Comparison of ENCODE assay signal across 8 cellular contexts in the genomic region with DNA sequence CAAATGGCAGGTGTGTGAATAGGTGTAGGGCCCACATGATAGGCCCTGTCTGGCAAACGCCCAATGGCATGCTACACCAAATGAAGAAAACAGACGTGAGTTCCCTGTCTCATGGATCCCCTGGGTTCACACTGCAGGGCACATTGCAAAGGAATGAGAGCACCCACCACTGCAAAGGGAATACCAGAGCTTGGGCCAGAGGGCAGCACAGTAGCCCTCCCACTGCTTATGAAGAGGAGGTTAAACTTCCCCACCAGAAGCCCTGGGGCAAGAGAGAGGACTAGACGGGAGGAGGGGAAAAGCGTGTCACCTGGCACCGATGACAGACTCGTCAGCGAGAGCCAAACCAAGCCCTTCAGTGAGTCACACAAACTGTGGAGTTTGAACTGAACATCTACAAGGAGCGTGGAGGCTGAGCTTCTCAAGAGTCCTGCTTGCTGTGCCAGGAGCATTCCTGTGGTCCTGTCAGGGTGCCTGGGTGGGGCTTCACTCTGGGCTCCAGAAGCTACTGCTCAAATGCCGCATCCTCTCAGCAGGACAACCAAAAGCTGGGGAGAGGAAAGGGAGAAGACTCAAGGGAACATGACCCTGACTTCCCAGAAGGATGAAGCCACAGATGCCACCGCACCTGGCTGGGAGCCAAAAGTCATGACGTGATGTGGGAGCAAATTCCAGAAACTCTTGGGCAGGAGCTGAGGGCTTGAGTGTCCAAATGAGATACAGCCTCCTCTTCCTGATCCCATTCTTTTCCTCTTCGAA.
DNase-seq lines count a peak whose midpoint lies in the region; ATAC-seq and TF ChIP-seq lines count a peak whose summit lies in the region.

No MANE protein-coding gene starts in this region.

- H3K9me3 ChIP-seq in upper lobe of right lung, result no peaks in the 10 kb centered on the region

- no peak for DNase-seq in activated T-cell treated with anti-CD3 and anti-CD28 coated beads, Interleukin-2, amount 50 U/mL, for 4 hours
- DNase-seq in activated T-cell treated with anti-CD3 and anti-CD28 coated beads, Interleukin-2, amount 50 U/mL, for 1 hour, result no peak
- DNase-seq in NCI-H82 treated with DMSO at 0.1 percent for 48 hours (lab: John Stamatoyannopoulos, UW; ENCODE audit: unreplicated experiment) (peak; percentile 45), mesenteric fat pad (ENCODE audit: low spot score) (peak; percentile 92), upper lobe of right lung (peak; percentile 87), GF-D8 (lab: John Stamatoyannopoulos, UW) (no peak)

- H3K4me3 ChIP-seq in upper lobe of right lung, result no peak overlapping the region

- H3K9me3 Mint-ChIP-seq in activated T-cell treated with anti-CD3 and anti-CD28 coated beads, Interleukin-2, amount 50 U/mL, for 4 hours, result no peaks in the 10 kb centered on the region
- no peaks in the 10 kb centered on the region for H3K9me3 Mint-ChIP-seq in dendritic cell treated with granulocyte-macrophage colony-stimulating factor and Interleukin-4, amounts not matched to agents 40 ng/mL and 50 ng/mL, for 4 days

- ATAC-seq in activated T-cell treated with anti-CD3 and anti-CD28 coated beads, Interleukin-2, amount 50 U/mL, for 4 hours, result peak; percentile 49 to 72
- peak; percentile 94 for ATAC-seq in upper lobe of right lung
- no peak for ATAC-seq in HG02642 (IDR thresholded peaks at IDR 0.05; ENCODE audit: poor library complexity, unreplicated experiment)

- intact Hi-C loops in dendritic cell treated with granulocyte-macrophage colony-stimulating factor and Interleukin-4, amounts not matched to agents 40 ng/mL and 50 ng/mL, for 4 days (cut with micrococcal nuclease), result no loop called here
- intact Hi-C loops in upper lobe of right lung (cut with DNase I), result loop anchor here (10.0 kb wide), 1 partner anchor 73 kb away; no protein-coding TSS in a partner anchor

- TF ChIP-seq CTCF in upper lobe of right lung (IDR thresholded peaks at IDR 0.05), result no peak

- H3K27me3 Mint-ChIP-seq in activated T-cell treated with anti-CD3 and anti-CD28 coated beads, Interleukin-2, amount 50 U/mL, for 4 hours (ENCODE audit: low read depth), result no peaks in the 10 kb centered on the region
- no peaks in the 10 kb centered on the region for H3K27me3 Mint-ChIP-seq in dendritic cell treated with granulocyte-macrophage colony-stimulating factor and Interleukin-4, amounts not matched to agents 40 ng/mL and 50 ng/mL, for 4 days

- H3K27ac Mint-ChIP-seq in dendritic cell treated with granulocyte-macrophage colony-stimulating factor and Interleukin-4, amounts not matched to agents 40 ng/mL and 50 ng/mL, for 4 days, result peak overlapping the region; percentile 42

- peaks cover 17% of the 10 kb centered on the region for H3K4me1 Mint-ChIP-seq in activated T-cell treated with anti-CD3 and anti-CD28 coated beads, Interleukin-2, amount 50 U/mL, for 4 hours (ENCODE audit: low read depth)
- H3K4me1 Mint-ChIP-seq in dendritic cell treated with granulocyte-macrophage colony-stimulating factor and Interleukin-4, amounts not matched to agents 40 ng/mL and 50 ng/mL, for 4 days (ENCODE audit: low read depth), result peaks cover 57% of the 10 kb centered on the region

- H3K27ac ChIP-seq in upper lobe of right lung, result peak overlapping the region; percentile 70

- no peaks in the 10 kb centered on the region for H3K36me3 Mint-ChIP-seq in activated T-cell treated with anti-CD3 and anti-CD28 coated beads, Interleukin-2, amount 50 U/mL, for 4 hours (ENCODE audit: insufficient read depth)
- H3K36me3 Mint-ChIP-seq in dendritic cell treated with granulocyte-macrophage colony-stimulating factor and Interleukin-4, amounts not matched to agents 40 ng/mL and 50 ng/mL, for 4 days (ENCODE audit: low read depth), result no peaks in the 10 kb centered on the region

- no peaks in the 10 kb centered on the region for H3K36me3 ChIP-seq in upper lobe of right lung

- peaks cover 36% of the 10 kb centered on the region for H3K4me1 ChIP-seq in upper lobe of right lung

- no peaks in the 10 kb centered on the region for H3K27me3 ChIP-seq in upper lobe of right lung

- no peak overlapping the region for H3K4me3 Mint-ChIP-seq in activated T-cell treated with anti-CD3 and anti-CD28 coated beads, Interleukin-2, amount 50 U/mL, for 4 hours
- H3K4me3 Mint-ChIP-seq in dendritic cell treated with granulocyte-macrophage colony-stimulating factor and Interleukin-4, amounts not matched to agents 40 ng/mL and 50 ng/mL, for 4 days, result no peak overlapping the region

Comparison
In these comparisons a context has a peak if more than half of its experiments do, and no peak if none do; other contexts are left out.
1. DNase-seq: peak in NCI-H82 treated with DMSO at 0.1 percent for 48 hours (single experiment), mesenteric fat pad (single experiment) and upper lobe of right lung (single experiment); none in activated T-cell treated with anti-CD3 and anti-CD28 coated beads, Interleukin-2, amount 50 U/mL, for 4 hours (single experiment), activated T-cell treated with anti-CD3 and anti-CD28 coated beads, Interleukin-2, amount 50 U/mL, for 1 hour (single experiment) and GF-D8 (single experiment).